Comparison of ENCODE assay signal across 8 cellular contexts in genomic region chr12:12696562-12697383, GRCh38. TPM values are rescaled to one million over a fixed set of nuclear protein-coding genes. Genes with fewer than 3 reads are reported as not detected.
A peak's percentile ranks its signal among the peaks of the same experiment; 100 is the strongest.
DNase-seq lines count a peak whose midpoint lies in the region; ATAC-seq and TF ChIP-seq lines count a peak whose summit lies in the region.

No MANE protein-coding gene starts in this region.

- no peaks in the 10 kb centered on the region for H3K9me3 Mint-ChIP-seq in naive B cell
- H3K9me3 Mint-ChIP-seq in stimulated activated memory B cell treated with anti-CD40 and anti-IgM and Interleukin-4, amounts not matched to agents 10 μg/mL and 1 μg/mL and 100 μg/mL, for 72 hours = no peaks in the 10 kb centered on the region

- DNase-seq in Caki2 (ENCODE audit: low read depth) = peak; percentile 85
- DNase-seq in HuH-7 (ENCODE audit: low spot score) = peak; percentile 52
- DNase-seq in activated T-helper 1 cell treated with Interleukin-2 at 50 U/mL for 16 hours (ENCODE audit: low read depth) = peak; percentile 89
- peak; percentile 80 for DNase-seq in fibroblast of gingiva (ENCODE audit: low read depth)
- peak; percentile 93 for DNase-seq in naive B cell

- ATAC-seq in GM21526 (IDR thresholded peaks at IDR 0.05; ENCODE audit: low FRiP score, unreplicated experiment) = peak; percentile 59
- peak; percentile 85 to 87 for ATAC-seq in naive B cell (ENCODE audit: low read depth in 2 of 2)
- peak; percentile 91 for ATAC-seq in stimulated activated memory B cell treated with anti-CD40 and anti-IgM and Interleukin-4, amounts not matched to agents 10 μg/mL and 1 μg/mL and 100 μg/mL, for 72 hours

- peak overlapping the region; percentile 99 to 100 (median 100) for H3K27ac Mint-ChIP-seq in naive B cell
- H3K27ac Mint-ChIP-seq in stimulated activated memory B cell treated with anti-CD40 and anti-IgM and Interleukin-4, amounts not matched to agents 10 μg/mL and 1 μg/mL and 100 μg/mL, for 72 hours = peak overlapping the region; percentile 96

- H3K4me3 Mint-ChIP-seq in naive B cell = peak overlapping the region; percentile 85 to 100 (median 96)
- H3K4me3 Mint-ChIP-seq in stimulated activated memory B cell treated with anti-CD40 and anti-IgM and Interleukin-4, amounts not matched to agents 10 μg/mL and 1 μg/mL and 100 μg/mL, for 72 hours = peak overlapping the region; percentile 84

- no peaks in the 10 kb centered on the region for H3K36me3 Mint-ChIP-seq in naive B cell
- H3K36me3 Mint-ChIP-seq in stimulated activated memory B cell treated with anti-CD40 and anti-IgM and Interleukin-4, amounts not matched to agents 10 μg/mL and 1 μg/mL and 100 μg/mL, for 72 hours = no peaks in the 10 kb centered on the region

- in situ Hi-C loops in Caki2 (cut with HindIII; ENCODE audit: low pct_unique_long_range_greater_than_20kb, low sequenced_read_pairs) = no loop called here

- H3K4me1 Mint-ChIP-seq in naive B cell = peaks cover 23 to 30% (median 24%) of the 10 kb centered on the region in 3 donors
- peaks cover 33% of the 10 kb centered on the region for H3K4me1 Mint-ChIP-seq in stimulated activated memory B cell treated with anti-CD40 and anti-IgM and Interleukin-4, amounts not matched to agents 10 μg/mL and 1 μg/mL and 100 μg/mL, for 72 hours

- no peaks in the 10 kb centered on the region for H3K27me3 Mint-ChIP-seq in naive B cell
- no peaks in the 10 kb centered on the region for H3K27me3 Mint-ChIP-seq in stimulated activated memory B cell treated with anti-CD40 and anti-IgM and Interleukin-4, amounts not matched to agents 10 μg/mL and 1 μg/mL and 100 μg/mL, for 72 hours

TF ChIP-seq in PFSK-1, 5 proteins besides CTCF, POLR2A, EP300 and RAD21:
- peak; percentile 91 for TF ChIP-seq FOXP2 (optimal IDR thresholded peaks at IDR 0.05; ENCODE audit: borderline replicate concordance, extremely low read depth, extremely low read length, insufficient read depth)
- TF ChIP-seq REST (IDR thresholded peaks at IDR 0.05; ENCODE audit: insufficient read depth in 1 of 2, low read depth in 2 of 2, low read length in 2 of 2) = no peak

RNA-seq across cellular contexts. Expression of gene GPR19, which starts 0.8 kb away (rescaled TPM):
- 4.8 and 6.1 TPM in 2 replicates for total RNA-seq in Caki2 (2014; rRNA removed; shearing (Covaris generic); ENCODE audit: low replicate concordance)
- polyA plus RNA-seq in PFSK-1 (2012; ENCODE audit: insufficient read length, low read depth) = 0.53 TPM
- under 1 TPM in 3 of 6 donors, not detected in 3; 0.16 to 0.52 (median 0.30) TPM for polyA plus RNA-seq in naive B cell (ENCODE audit: low read depth in 6 of 6)

RNA-seq across cellular contexts. Expression of gene CDKN1B, which starts 20.4 kb away (rescaled TPM):
- 43.9 and 45.0 TPM in 2 replicates for total RNA-seq in Caki2 (2014; rRNA removed; shearing (Covaris generic); ENCODE audit: low replicate concordance)
- polyA plus RNA-seq in PFSK-1 (2012; ENCODE audit: insufficient read length, low read depth) = 30.5 TPM
- polyA plus RNA-seq in naive B cell (ENCODE audit: low read depth in 6 of 6) = 10 to 100 TPM in 4 of 6 donors, 1 to 10 TPM in 2; 4.7 to 26.8 (median 14.5) TPM

Comparison
In these comparisons a context has a peak if more than half of its experiments do, and no peak if none do; other contexts are left out.
1. Peak in every context shown above with its lines: DNase-seq and ATAC-seq.